20 cellular contexts compared by ENCODE assay signal in genomic region chr4:5959221-5959982, GRCh38. TPM values are rescaled to one million over a fixed set of nuclear protein-coding genes. Genes with fewer than 3 reads are reported as not detected.
DNase-seq lines count a peak whose midpoint lies in the region; ATAC-seq and TF ChIP-seq lines count a peak whose summit lies in the region.
"Had no signal": no experiment of that assay in that cellular context is flagged by ENCODE, and none has a peak within 500 bp of the region (broad histone marks: within the 10 kb centered on the region; RNA-seq: fewer than 3 reads in every experiment).

No MANE protein-coding gene starts in this region.

- peaks cover 3% of the 10 kb centered on the region for H3K4me1 ChIP-seq in mesenchymal stem cell (ENCODE audit: control insufficient read depth, insufficient read depth, low read depth, low read length)
- H3K4me1 ChIP-seq: A549 had no signal

- H2BK120ac ChIP-seq in mesenchymal stem cell (ENCODE audit: low read depth, low read length) = no peak overlapping the region

- H3K9me3 Mint-ChIP-seq in activated CD4-positive, alpha-beta T cell treated with anti-CD3 and anti-CD28 coated beads for 36 hours (ENCODE audit: low read depth) = no peaks in the 10 kb centered on the region
- H3K9me3 Mint-ChIP-seq: IgD-negative memory B cell had no signal

- 78% methylated on average over 19 of the region's 20 CpGs for WGBS in mesenchymal stem cell

- H3K27ac ChIP-seq in WERI-Rb-1 (no peak overlapping the region), mesenchymal stem cell (ENCODE audit: low read length, poor library complexity, severe bottlenecking) (no peak overlapping the region)
- H3K27ac ChIP-seq: A549 had no signal

- peaks cover 4% of the 10 kb centered on the region for H3K27me3 Mint-ChIP-seq in activated CD4-positive, alpha-beta T cell treated with anti-CD3 and anti-CD28 coated beads for 36 hours

- no peaks in the 10 kb centered on the region for H3K36me3 ChIP-seq in WERI-Rb-1
- H3K36me3 ChIP-seq in mesenchymal stem cell (ENCODE audit: control insufficient read depth in 1 of 2, insufficient read depth in 2 of 2, low read depth in 1 of 2, low read length in 2 of 2) = no peaks in the 10 kb centered on the region

- no peak overlapping the region for H3K27ac Mint-ChIP-seq in activated CD4-positive, alpha-beta T cell treated with anti-CD3 and anti-CD28 coated beads for 36 hours
- H3K27ac Mint-ChIP-seq: IgD-negative memory B cell had no signal

- H3K14ac ChIP-seq in mesenchymal stem cell (ENCODE audit: low read length in 2 of 2) = no peak overlapping the region

- TF ChIP-seq CTCF in WERI-Rb-1 (IDR thresholded peaks at IDR 0.05; ENCODE audit: low read depth, low read length) = no peak

- H3K4me3 ChIP-seq in WERI-Rb-1 (ENCODE audit: low read depth, low read length) = no peak overlapping the region
- no peak overlapping the region for H3K4me3 ChIP-seq in mesenchymal stem cell (ENCODE audit: insufficient read depth in 1 of 2, low read depth in 1 of 2, low read length in 2 of 2)
- H3K4me3 ChIP-seq: A549 had no signal

- no peak overlapping the region for H3K4me3 Mint-ChIP-seq in activated CD4-positive, alpha-beta T cell treated with anti-CD3 and anti-CD28 coated beads for 36 hours

- H2BK12ac ChIP-seq in mesenchymal stem cell (ENCODE audit: low read length in 2 of 2) = no peak overlapping the region

- H3K18ac ChIP-seq in mesenchymal stem cell (ENCODE audit: low read depth in 1 of 2, low read length in 2 of 2) = no peak overlapping the region

- H3K36me3 Mint-ChIP-seq in activated CD4-positive, alpha-beta T cell treated with anti-CD3 and anti-CD28 coated beads for 36 hours (ENCODE audit: low read depth) = no peaks in the 10 kb centered on the region
- H3K36me3 Mint-ChIP-seq: IgD-negative memory B cell had no signal

- peak overlapping the region; percentile 28 for H4K91ac ChIP-seq in mesenchymal stem cell (ENCODE audit: low read length)

- H2AFZ ChIP-seq in mesenchymal stem cell (ENCODE audit: low read depth, low read length) = no peak overlapping the region

- CTCF ChIA-PET in HEK293T (lab: Yijun Ruan, JAX) = no interaction called here
- CTCF ChIA-PET in activated CD4-positive, alpha-beta T cell treated with anti-CD3 and anti-CD28 coated beads for 36 hours (lab: Charles Lee) = no interaction called here

- no peak overlapping the region for H2BK5ac ChIP-seq in mesenchymal stem cell (ENCODE audit: low read depth, low read length, poor library complexity, severe bottlenecking)

- no peak overlapping the region for H2AK5ac ChIP-seq in mesenchymal stem cell (ENCODE audit: low read length, severe bottlenecking)

- no peak overlapping the region for H3K4ac ChIP-seq in mesenchymal stem cell (ENCODE audit: low read depth in 1 of 2, low read length in 2 of 2)

- POLR2A ChIA-PET in HEK293T (lab: Yijun Ruan, JAX) = no interaction called here
- POLR2A ChIA-PET in activated CD4-positive, alpha-beta T cell treated with anti-CD3 and anti-CD28 coated beads for 36 hours (lab: Charles Lee) = no interaction called here

- H3K9me3 ChIP-seq in WERI-Rb-1 (ENCODE audit: severe bottlenecking) = no peaks in the 10 kb centered on the region
- no peaks in the 10 kb centered on the region for H3K9me3 ChIP-seq in mesenchymal stem cell (ENCODE audit: control insufficient read depth, low read length)
- H3K9me3 ChIP-seq: A549 had no signal

- H3K4me1 Mint-ChIP-seq in activated CD4-positive, alpha-beta T cell treated with anti-CD3 and anti-CD28 coated beads for 36 hours = no peaks in the 10 kb centered on the region
- H3K4me1 Mint-ChIP-seq: IgD-negative memory B cell had no signal

- no peak overlapping the region for H3K9ac ChIP-seq in mesenchymal stem cell (ENCODE audit: low read length)

- H3K4me2 ChIP-seq in mesenchymal stem cell (ENCODE audit: low read length, poor library complexity, severe bottlenecking) = no peak overlapping the region
- H3K4me2 ChIP-seq: A549 had no signal

- ATAC-seq in GM21360 (IDR thresholded peaks at IDR 0.05; ENCODE audit: unreplicated experiment) = no peak
- no peak for ATAC-seq in activated CD4-positive, alpha-beta T cell treated with anti-CD3 and anti-CD28 coated beads for 36 hours
- ATAC-seq in GM18511 (IDR thresholded peaks at IDR 0.05; ENCODE audit: unreplicated experiment) = no peak
- ATAC-seq: A549 had no signal

- H3K27me3 ChIP-seq in WERI-Rb-1 (ENCODE audit: insufficient read depth, low read depth, severe bottlenecking) (no peaks in the 10 kb centered on the region), mesenchymal stem cell (ENCODE audit: control insufficient read depth in 1 of 2, insufficient read depth in 1 of 2, low read length in 2 of 2) (peaks cover 0 to 80% of the 10 kb centered on the region in 2 experiments)

- no peak overlapping the region for H4K8ac ChIP-seq in mesenchymal stem cell (ENCODE audit: low read length)

- intact Hi-C loops in activated CD4-positive, alpha-beta T cell treated with anti-CD3 and anti-CD28 coated beads for 36 hours (cut with DNase I, micrococcal nuclease) = no loop called here

- H2BK15ac ChIP-seq in mesenchymal stem cell (ENCODE audit: low read depth, poor library complexity, severe bottlenecking) = no peak overlapping the region

- DNase-seq in A172 (ENCODE audit: low spot score) = peak; percentile 41
- DNase-seq in HEK293T (ENCODE audit: extremely low spot score) = no peak
- peak; percentile 7 for DNase-seq in WERI-Rb-1
- no peak for DNase-seq in mesenchymal stem cell
- no peak for DNase-seq in dedifferentiated amniotic fluid mesenchymal stem cell (ENCODE audit: extremely low spot score)
- no peak for DNase-seq in activated CD4-positive, alpha-beta T cell treated with anti-CD3 and anti-CD28 coated beads for 36 hours
- DNase-seq: C1 segment of cervical spinal cord, GF-D8, H7, NCI-H1105, NCI-H1694, NCI-H2171 had no signal

- no peaks in the 10 kb centered on the region for H3K79me1 ChIP-seq in mesenchymal stem cell (replicated peaks; ENCODE audit: low read length, poor library complexity, severe bottlenecking)

- peak overlapping the region in 1 of 2 experiments; percentile 39 for H3K23ac ChIP-seq in mesenchymal stem cell (ENCODE audit: low read length in 2 of 2)

TF ChIP-seq in HEK293T, 16 proteins besides CTCF, POLR2A, EP300 and RAD21:
- TF ChIP-seq LEF1 (IDR thresholded peaks at IDR 0.05; ENCODE audit: borderline replicate concordance) (no peak), SUZ12 (IDR thresholded peaks at IDR 0.05) (no peak), PKNOX1 (IDR thresholded peaks at IDR 0.05) (peak; percentile 40; the same call in 1 of the 2 replicates)

RNA-seq across cellular contexts. Expression of gene C4orf50, which starts 58.8 kb away (rescaled TPM):
- total RNA-seq in A172 (2014; rRNA removed; shearing (Covaris generic)) = under 0.01 and 0.12 TPM in 2 replicates
- not detected for polyA plus RNA-seq in mesenchymal stem cell (2013, experiment 1 of 2)
- not detected for polyA plus RNA-seq in mesenchymal stem cell (2013, experiment 2 of 2)
- total RNA-seq in activated CD4-positive, alpha-beta T cell treated with anti-CD3 and anti-CD28 coated beads for 36 hours = under 1 TPM; 0.05 TPM
- total RNA-seq: Daoy, HT1080, LHCN-M2, NCI-H460 had no signal
- polyA plus RNA-seq: A549, IgD-negative memory B cell had no signal

Comparison
In these comparisons a context has a peak if more than half of its experiments do, and no peak if none do; other contexts are left out.
1. DNase-seq: peak in A172 (single experiment) and WERI-Rb-1 (single experiment); none in HEK293T (single experiment), mesenchymal stem cell (single experiment), dedifferentiated amniotic fluid mesenchymal stem cell (single experiment) and activated CD4-positive, alpha-beta T cell treated with anti-CD3 and anti-CD28 coated beads for 36 hours (single experiment).